18 cellular contexts compared by ENCODE assay signal in the genomic region with DNA sequence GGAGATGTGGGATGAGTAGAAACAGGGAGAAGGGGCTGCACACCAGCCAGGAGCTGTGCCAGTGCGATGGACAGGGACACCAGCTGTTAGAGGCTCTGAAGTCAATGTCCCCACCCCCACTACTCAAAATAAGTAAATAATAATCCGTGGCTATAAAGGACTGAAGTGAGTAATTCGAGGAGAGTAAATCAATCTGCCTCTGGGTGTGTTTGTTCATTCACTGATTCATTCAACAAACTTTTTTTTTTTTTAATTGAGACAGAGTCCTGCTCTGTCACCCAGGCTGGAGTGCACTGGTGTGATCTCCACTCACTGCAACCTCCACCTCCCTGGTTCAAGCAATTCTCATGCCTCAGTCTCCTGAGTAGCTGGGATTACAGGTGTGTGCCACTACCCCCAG.
"Had no signal": no experiment of that assay in that cellular context is flagged by ENCODE, and none has a peak within 500 bp of the region (broad histone marks: within the 10 kb centered on the region; RNA-seq: fewer than 3 reads in every experiment).

No MANE protein-coding gene starts in this region.

- DNase-seq: activated CD4-positive, alpha-beta T cell treated with anti-CD3 and anti-CD28 coated beads, Interleukin-2, amount 50 U/mL, for 48 hours; activated CD4-positive, CD25-positive, alpha-beta regulatory T cell treated with anti-CD3 and anti-CD28 coated beads, Interleukin-2, amount 50 U/mL, for 72 hours; activated gamma-delta T cell treated with Interleukin-2 at 50 U/mL for 16 hours; adrenal gland; effector CD8-positive, alpha-beta T cell; heart right ventricle; left ventricle myocardium inferior; mammary epithelial cell; midbrain; nephron progenitor cell; nucleus accumbens; sigmoid colon; stimulated activated CD4-positive, alpha-beta T cell treated with anti-CD3 and anti-CD28 coated beads, Interleukin-4, amount 100 ng/mL, for 24 hours; stomach; testis had no signal

- ATAC-seq: activated naive CD4-positive, alpha-beta T cell treated with anti-CD3 and anti-CD28 coated beads, Interleukin-2, amount 50 U/mL, for 72 hours; esophagus mucosa; heart right ventricle; stimulated activated effector memory CD8-positive, alpha-beta T cell treated with anti-CD3 and anti-CD28 coated beads, Interleukin-12 subunit alpha, Interleukin-12 subunit beta, amount 100 ng/mL, for 72 hours had no signal
